In genomic region chrX:76643590-76643989, GRCh38 we compare ENCODE assay signal across 28 cellular contexts.
"Had no signal": no experiment of that assay in that cellular context is flagged by ENCODE, and none has a peak within 500 bp of the region (broad histone marks: within the 10 kb centered on the region; RNA-seq: fewer than 3 reads in every experiment).

No MANE protein-coding gene starts in this region.

- FAIRE-seq: colon, endometrium, endothelial cell of umbilical vein, frontal cortex had no signal

- H3K4me3 ChIP-seq: colonic mucosa, coronary artery, dorsolateral prefrontal cortex, esophagus muscularis mucosa, esophagus squamous epithelium, gastrocnemius medialis, gastroesophageal sphincter, heart left ventricle, heart right ventricle had no signal

- ATAC-seq: effector memory CD8-positive, alpha-beta T cell; esophagus mucosa; foreskin keratinocyte; gastrocnemius medialis; gastroesophageal sphincter; heart left ventricle; heart right ventricle had no signal

- H3K4me1 ChIP-seq: colonic mucosa, esophagus muscularis mucosa, esophagus squamous epithelium, foreskin keratinocyte, gastrocnemius medialis, gastroesophageal sphincter, heart left ventricle, heart right ventricle had no signal

- DNase-seq: colonic mucosa; cortex of kidney; dermis blood vessel endothelial cell; dorsolateral prefrontal cortex; effector CD4-positive, alpha-beta T cell; effector CD8-positive, alpha-beta T cell; effector memory CD4-positive, alpha-beta T cell; effector memory CD8-positive, alpha-beta T cell; endodermal cell; erythroblast; esophagus squamous epithelium; foreskin fibroblast; foreskin keratinocyte; foreskin melanocyte; gastrocnemius medialis; glutamatergic neuron; head of caudate nucleus; heart left ventricle; heart right ventricle had no signal

- H3K9me3 ChIP-seq: colonic mucosa, gastrocnemius medialis, gastroesophageal sphincter had no signal

- H3K27ac ChIP-seq: colonic mucosa, coronary artery, dorsolateral prefrontal cortex, epithelial cell of prostate, esophagus muscularis mucosa, esophagus squamous epithelium, foreskin keratinocyte, gastrocnemius medialis, gastroesophageal sphincter, heart left ventricle, heart right ventricle had no signal

- H3K36me3 ChIP-seq: colonic mucosa, esophagus muscularis mucosa, esophagus squamous epithelium, gastrocnemius medialis, gastroesophageal sphincter, heart left ventricle, heart right ventricle had no signal
